In the genomic region with DNA sequence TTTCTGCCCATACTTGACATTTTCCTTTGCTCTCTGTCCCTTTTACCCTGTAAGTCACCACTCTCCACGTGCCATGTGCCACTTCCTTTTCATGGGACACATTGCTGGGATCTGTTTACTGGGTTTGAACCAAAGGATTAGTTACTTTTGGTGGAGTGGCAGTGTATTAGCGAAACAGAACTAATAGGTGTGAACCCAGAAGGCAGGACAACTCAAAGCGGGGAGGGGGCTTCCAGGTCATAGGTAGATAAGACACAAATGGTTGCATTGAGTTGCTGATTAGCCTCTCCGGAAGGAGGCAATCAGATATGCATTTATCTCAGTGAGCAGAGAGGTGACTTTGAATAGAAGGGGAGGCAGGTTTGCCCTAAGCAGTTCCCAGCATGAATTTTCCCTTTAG, we compare ENCODE assay signal across 9 cellular contexts. TPM values are rescaled to one million over a fixed set of nuclear protein-coding genes. Genes with fewer than 3 reads are reported as not detected.
A peak's percentile ranks its signal among the peaks of the same experiment; 100 is the strongest.
DNase-seq lines count a peak whose midpoint lies in the region; ATAC-seq, FAIRE-seq and TF ChIP-seq lines count a peak whose summit lies in the region.
"Had no signal": no experiment of that assay in that cellular context is flagged by ENCODE, and none has a peak within 500 bp of the region (broad histone marks: within the 10 kb centered on the region; RNA-seq: fewer than 3 reads in every experiment).

No MANE protein-coding gene starts in this region.

- DNase-seq in right atrium auricular region (ENCODE audit: low spot score) (no peak), left ventricle myocardium superior (no peak), K562 (ENCODE audit: extremely low read depth in 1 of 4, low spot score in 3 of 4) (peak in 2 of 4 experiments; percentile 22 to 56), mesendoderm (peak; percentile 91), urothelium cell line (ENCODE audit: low spot score) (no peak)

- TF ChIP-seq EP300 in K562 (IDR thresholded peaks at IDR 0.05; ENCODE audit: low read length) = peak; percentile 90

- peak overlapping the region in 1 of 2 experiments; percentile 86; a peak in 3 of 4 replicates for H3K9ac ChIP-seq in K562 (ENCODE audit: insufficient read depth in 1 of 2, low read depth in 2 of 2, low read length in 2 of 2)
- peak overlapping the region; percentile 80 for H3K9ac ChIP-seq in mesendoderm (ENCODE audit: low read length)

- H2BK120ac ChIP-seq in mesendoderm (ENCODE audit: low read depth, low read length) = no peak overlapping the region

- 0% methylated on average over 4 of the region's 4 CpGs for WGBS in K562 (ENCODE audit: insufficient coverage, low coverage, missing lambda C conversion rate)
- WGBS in mesendoderm (ENCODE audit: extremely low coverage, insufficient coverage, low lambda C conversion rate) = no CpG with 5 or more reads among the region's 4 CpGs

- FAIRE-seq in K562 (lab: Jason Lieb, UNC) (peak; percentile 6), urothelium cell line (lab: Jason Lieb, UNC) (no peak)

- H3K9me3 ChIP-seq in right atrium auricular region = no peaks in the 10 kb centered on the region
- no peaks in the 10 kb centered on the region for H3K9me3 ChIP-seq in K562 (replicated peaks; ENCODE audit: control insufficient read depth, insufficient read depth, low read depth, low read length)

- peaks cover 0 to 18% of the 10 kb centered on the region in 2 donors for H3K4me1 ChIP-seq in right atrium auricular region
- peaks cover 11 to 20% of the 10 kb centered on the region in 2 experiments; a peak in 4 of 5 replicates for H3K4me1 ChIP-seq in K562 (replicated peaks in 1 of 2; ENCODE audit: control insufficient read depth in 2 of 2, insufficient read depth in 2 of 2, low read length in 2 of 2)
- peaks cover 6% of the 10 kb centered on the region for H3K4me1 ChIP-seq in mesendoderm (ENCODE audit: control insufficient read depth, low read depth, low read length)

- peaks cover 44% of the 10 kb centered on the region for H3K79me2 ChIP-seq in K562 (ENCODE audit: control insufficient read depth, insufficient read depth, low read length)
- peaks cover 39% of the 10 kb centered on the region for H3K79me2 ChIP-seq in mesendoderm (ENCODE audit: control insufficient read depth, insufficient read depth, low read length)

- no peaks in the 10 kb centered on the region for H4K20me1 ChIP-seq in K562 (replicated peaks; ENCODE audit: control insufficient read depth, insufficient read depth, low read length)

- no TSS peak for BruUV-seq in K562 (replicated peaks; lab: Mats Ljungman, UMichigan)

- POLR2A ChIA-PET in K562 (lab: Yijun Ruan, JAX) = interaction anchor here (1.2 to 1.6 kb wide), 2 partner anchors 8 to 13 kb away, joined by 3 to 4 read pairs; no protein-coding TSS in a partner anchor

- intact Hi-C loops in left ventricle myocardium superior (cut with micrococcal nuclease) = no loop called here
- intact Hi-C loops in K562 (cut with micrococcal nuclease) = loop anchor here (10.0 kb wide), 1 partner anchor 452 kb away; no protein-coding TSS in a partner anchor

- H4K8ac ChIP-seq in mesendoderm (ENCODE audit: low read depth, low read length) = no peak overlapping the region

- H3K36me3 ChIP-seq in right atrium auricular region = no peaks in the 10 kb centered on the region
- H3K36me3 ChIP-seq in K562 (ENCODE audit: control insufficient read depth, insufficient read depth, low read length) = peaks cover 30% of the 10 kb centered on the region
- peaks cover 9% of the 10 kb centered on the region for H3K36me3 ChIP-seq in mesendoderm (ENCODE audit: control insufficient read depth, insufficient read depth, low read length)

- peak overlapping the region; percentile 53 for H4K5ac ChIP-seq in mesendoderm (ENCODE audit: low read length)

- H3K27me3 ChIP-seq in right atrium auricular region = no peaks in the 10 kb centered on the region
- no peaks in the 10 kb centered on the region for H3K27me3 ChIP-seq in K562 (ENCODE audit: control insufficient read depth in 2 of 2, insufficient read depth in 2 of 2, low read length in 2 of 2)
- H3K27me3 ChIP-seq in mesendoderm (ENCODE audit: insufficient read depth, low read length, poor library complexity) = no peaks in the 10 kb centered on the region

- TF ChIP-seq RAD21 in K562 (CRISPR knock-in tag; conservative IDR thresholded peaks at IDR 0.05 in 1 of 2, IDR thresholded peaks at IDR 0.05 in 1 of 2) = no peak

- H3K4ac ChIP-seq in mesendoderm (ENCODE audit: low read depth, low read length) = no peak overlapping the region

- no peaks in the 10 kb centered on the region for H3K9me1 ChIP-seq in K562 (ENCODE audit: control insufficient read depth, insufficient read depth, low read length)

- peak overlapping the region; percentile 71 to 78 for H3K27ac ChIP-seq in right atrium auricular region
- peak overlapping the region; percentile 87 for H3K27ac ChIP-seq in K562 (ENCODE audit: extremely low read depth, low read depth, low read length)
- H3K27ac ChIP-seq in mesendoderm (ENCODE audit: low read depth, low read length) = peak overlapping the region; percentile 25

- H3K18ac ChIP-seq in mesendoderm (ENCODE audit: low read length) = peak overlapping the region; percentile 92

- H3K4me3 ChIP-seq in right atrium auricular region (peak overlapping the region; percentile 76 to 78), K562 (peak overlapping the region; percentile 92), mesendoderm (ENCODE audit: low read length) (no peak overlapping the region)

- peak overlapping the region; percentile 88 for H3K56ac ChIP-seq in mesendoderm (ENCODE audit: low read length)

- no peak overlapping the region for H3K23ac ChIP-seq in mesendoderm (ENCODE audit: low read length)

- in situ Hi-C loops in K562 (cut with MboI) = no loop called here

- TF ChIP-seq CTCF in right atrium auricular region (IDR thresholded peaks at IDR 0.05) (no peak), K562 (IDR thresholded peaks at IDR 0.05 in 2 of 3, conservative IDR thresholded peaks at IDR 0.05 in 1 of 3; ENCODE audit: insufficient read depth in 2 of 3, low read depth in 1 of 3, low read length in 3 of 3) (no peak)

- peaks cover 13% of the 10 kb centered on the region for H3K79me1 ChIP-seq in mesendoderm (ENCODE audit: low read length)

- ATAC-seq in left ventricle myocardium superior (no peak), K562 (peak; percentile 5; the same call in 2 of the 3 replicates), GM21576 (IDR thresholded peaks at IDR 0.05; ENCODE audit: unreplicated experiment) (no peak), GM21723 (IDR thresholded peaks at IDR 0.05; ENCODE audit: unreplicated experiment) (no peak), GM21619 (IDR thresholded peaks at IDR 0.05; ENCODE audit: unreplicated experiment) (no peak)

- H2AFZ ChIP-seq in K562 (ENCODE audit: low read depth, low read length) = peak overlapping the region; percentile 94

- H2BK5ac ChIP-seq in mesendoderm (ENCODE audit: low read length) = peak overlapping the region; percentile 90

- H3K4me2 ChIP-seq in K562 (ENCODE audit: insufficient read depth, low read length) = peak overlapping the region; percentile 88
- H3K4me2 ChIP-seq in mesendoderm (ENCODE audit: low read length) = peak overlapping the region; percentile 71

- no peak overlapping the region for H2AK5ac ChIP-seq in mesendoderm (ENCODE audit: low read length)

- TF ChIP-seq POLR2A in K562 (conservative IDR thresholded peaks at IDR 0.05) = no peak

- H2BK15ac ChIP-seq in mesendoderm (replicated peaks; ENCODE audit: low read depth) = no peak overlapping the region

- CTCF ChIA-PET in K562 (lab: Yijun Ruan, JAX; ENCODE audit: low intra/inter-chr PET ratio) = no interaction called here

RNA-seq across cellular contexts. Expression of a gene that starts 0.9 kb away (rescaled TPM):
- total RNA-seq in right atrium auricular region (1 to 10 TPM; 1.9 to 4.1 TPM), left ventricle myocardium superior (4.1 TPM), K562 (2014; rRNA removed) (11.9 and 12.9 TPM in 2 replicates), K562 (2014; rRNA removed; fragmentation: Illumina TruSeq; extraction: Trizol) (14.4 and 15.3 TPM in 2 replicates), K562 (2015; rRNA removed; fragmentation: Illumina TruSeq; extraction: Trizol) (17.7 and 18.7 TPM in 2 replicates), K562 (2021) (12.7 and 16.5 TPM in 2 replicates)
- 32.9 and 33.2 TPM in 2 replicates for total RNA-seq in K562 (2011; cell fraction: chromatin; rRNA removed; ENCODE audit: low replicate concordance)
- total RNA-seq in K562 (2011; cell fraction: nucleolus; rRNA removed) = 25.8 and 26.8 TPM in 2 replicates
- 25.2 and 28.8 TPM in 2 replicates for total RNA-seq in K562 (2011; cell fraction: nucleoplasm; rRNA removed)
- polyA plus RNA-seq in K562 (2011; rRNA removed) (9.6 and 15.2 TPM in 2 replicates), K562 (2014; fragmentation: Illumina TruSeq; extraction: Trizol) (11.6 and 12.2 TPM in 2 replicates), K562 (2014; fragmentation: Nextera tagmentation; extraction: Ambion mirVana) (1 to 10 TPM; 2.3 to 3.5 TPM), K562 (2014; rRNA removed) (12.7 and 16.4 TPM in 2 replicates)
- 5.0 and 5.2 TPM in 2 replicates for polyA plus RNA-seq in K562 (2011; cell fraction: cytosol; rRNA removed)
- 27.6 and 40.5 TPM in 2 replicates for polyA plus RNA-seq in K562 (2011; cell fraction: nucleus; rRNA removed)
- polyA plus RNA-seq in K562 (2012) = 7.2 and 9.9 TPM in 2 replicates
- 10.0 and 14.7 TPM in 2 replicates for polyA minus RNA-seq in K562 (2011; rRNA and poly(A)+ RNA removed)
- polyA minus RNA-seq in K562 (2011; cell fraction: cytosol; rRNA and poly(A)+ RNA removed) = 3.2 and 4.3 TPM in 2 replicates
- 21.9 and 22.8 TPM in 2 replicates for polyA minus RNA-seq in K562 (2011; cell fraction: nucleus; rRNA and poly(A)+ RNA removed)
- 16.8 TPM for polyA plus RNA-seq in mesendoderm (2013, experiment 1 of 2)
- 18.7 TPM for polyA plus RNA-seq in mesendoderm (2013, experiment 2 of 2)

RNA-seq across cellular contexts. Expression of a gene that starts 12.0 kb away (rescaled TPM):
- total RNA-seq in right atrium auricular region (not detected), left ventricle myocardium superior (not detected), K562 (2014; rRNA removed) (not detected in 2 replicates), K562 (2014; rRNA removed; fragmentation: Illumina TruSeq; extraction: Trizol) (not detected in 2 replicates), K562 (2015; rRNA removed; fragmentation: Illumina TruSeq; extraction: Trizol) (not detected in 2 replicates), K562 (2021) (not detected in 2 replicates)
- not detected in 2 replicates for total RNA-seq in K562 (2011; cell fraction: chromatin; rRNA removed; ENCODE audit: low replicate concordance)
- total RNA-seq in K562 (2011; cell fraction: nucleolus; rRNA removed) = not detected in 2 replicates
- total RNA-seq in K562 (2011; cell fraction: nucleoplasm; rRNA removed) = not detected in 2 replicates
- polyA plus RNA-seq in K562 (2011; rRNA removed) (not detected in 2 replicates), K562 (2014; fragmentation: Illumina TruSeq; extraction: Trizol) (not detected in 2 replicates), K562 (2014; fragmentation: Nextera tagmentation; extraction: Ambion mirVana) (not detected), K562 (2014; rRNA removed) (not detected in 2 replicates)
- not detected in 2 replicates for polyA plus RNA-seq in K562 (2011; cell fraction: cytosol; rRNA removed)
- not detected in 2 replicates for polyA plus RNA-seq in K562 (2011; cell fraction: nucleus; rRNA removed)
- polyA plus RNA-seq in K562 (2012) = not detected in 2 replicates
- not detected in 2 replicates for polyA minus RNA-seq in K562 (2011; rRNA and poly(A)+ RNA removed)
- polyA minus RNA-seq in K562 (2011; cell fraction: cytosol; rRNA and poly(A)+ RNA removed) = not detected in 2 replicates
- polyA minus RNA-seq in K562 (2011; cell fraction: nucleus; rRNA and poly(A)+ RNA removed) = not detected in 2 replicates
- polyA plus RNA-seq in mesendoderm (2013, experiment 1 of 2) = not detected
- not detected for polyA plus RNA-seq in mesendoderm (2013, experiment 2 of 2)
- total RNA-seq: subcutaneous adipose tissue had no signal

Comparison
In these comparisons a context has a peak if more than half of its experiments do, and no peak if none do; other contexts are left out.
1. H3K27ac ChIP-seq: peak in every context shown above with its lines; median percentile 87 in K562; 74 in right atrium auricular region; 25 in mesendoderm.